9 cellular contexts compared by ENCODE assay signal in genomic region chr2:200373973-200374416, GRCh38.
DNase-seq lines count a peak whose midpoint lies in the region; ATAC-seq and TF ChIP-seq lines count a peak whose summit lies in the region.
"Had no signal": no experiment of that assay in that cellular context is flagged by ENCODE, and none has a peak within 500 bp of the region (broad histone marks: within the 10 kb centered on the region; RNA-seq: fewer than 3 reads in every experiment).

No MANE protein-coding gene starts in this region.

- H2BK120ac ChIP-seq in IMR-90 (ENCODE audit: low read depth, low read length), result no peak overlapping the region

- H3K27me3 Mint-ChIP-seq in chondrocyte (ENCODE audit: low read depth), result no peaks in the 10 kb centered on the region

- H3K9me1 ChIP-seq in IMR-90 (ENCODE audit: insufficient read depth, low read length), result peaks cover 25% of the 10 kb centered on the region

- H3K56ac ChIP-seq in IMR-90 (ENCODE audit: extremely low read depth, insufficient read depth, low read length), result no peak overlapping the region

- no peak for TF ChIP-seq POLR2A in IMR-90 (IDR thresholded peaks at IDR 0.05; ENCODE audit: low read depth, low read length)

- H2AK9ac ChIP-seq in IMR-90 (replicated peaks; ENCODE audit: low read depth, low read length, poor library complexity), result no peak overlapping the region

- H3K9me3 Mint-ChIP-seq in chondrocyte (ENCODE audit: low read depth), result no peaks in the 10 kb centered on the region
- H3K9me3 Mint-ChIP-seq in stimulated activated effector memory CD8-positive, alpha-beta T cell treated with anti-CD3 and anti-CD28 coated beads, Interleukin-12 subunit alpha, Interleukin-12 subunit beta, amount 100 ng/mL, for 72 hours, result no peaks in the 10 kb centered on the region

- no peak for TF ChIP-seq CTCF in GM13977 (IDR thresholded peaks at IDR 0.05; ENCODE audit: extremely low read depth, insufficient read depth, missing control alignments)
- TF ChIP-seq CTCF in IMR-90 (conservative IDR thresholded peaks at IDR 0.05; ENCODE audit: low read depth, low read length), result no peak
- TF ChIP-seq CTCF in chondrocyte (IDR thresholded peaks at IDR 0.05), result no peak

- intact Hi-C loops in IMR-90 (cut with micrococcal nuclease), result no loop called here
- intact Hi-C loops in posterior vena cava (cut with DNase I), result no loop called here

- no peak overlapping the region for H3K4me2 ChIP-seq in IMR-90 (ENCODE audit: low read depth, low read length)

- peak; percentile 87 for ATAC-seq in GM21528 (IDR thresholded peaks at IDR 0.05; ENCODE audit: low FRiP score, unreplicated experiment)
- ATAC-seq in IMR-90 (ENCODE audit: low read depth), result no peak
- ATAC-seq in stimulated activated effector memory CD8-positive, alpha-beta T cell treated with anti-CD3 and anti-CD28 coated beads, Interleukin-12 subunit alpha, Interleukin-12 subunit beta, amount 100 ng/mL, for 72 hours, result peak; percentile 95

- no peak overlapping the region for H3K9ac ChIP-seq in IMR-90 (ENCODE audit: low read depth, low read length)

- no peak overlapping the region for H3K4ac ChIP-seq in IMR-90 (ENCODE audit: low read depth, low read length)

- peaks cover 7% of the 10 kb centered on the region; the same call in 1 of the 2 replicates for H4K20me1 ChIP-seq in IMR-90 (ENCODE audit: insufficient read depth, low read length)

- peaks cover 69% of the 10 kb centered on the region for H3K4me1 Mint-ChIP-seq in chondrocyte (ENCODE audit: low read depth)
- peaks cover 30% of the 10 kb centered on the region for H3K4me1 Mint-ChIP-seq in stimulated activated effector memory CD8-positive, alpha-beta T cell treated with anti-CD3 and anti-CD28 coated beads, Interleukin-12 subunit alpha, Interleukin-12 subunit beta, amount 100 ng/mL, for 72 hours

- CTCF ChIA-PET in IMR-90 (lab: Yijun Ruan, JAX), result no interaction called here

- no peak overlapping the region for H3K27ac ChIP-seq in IMR-90 (ENCODE audit: insufficient read depth, low read length)
- H3K27ac ChIP-seq: thoracic aorta had no signal

- dilution Hi-C loops in IMR-90 (cut with HindIII; ENCODE audit: low sequenced_read_pairs, unreplicated experiment), result no loop called here

- peak overlapping the region; percentile 64 for H3K27ac Mint-ChIP-seq in chondrocyte (ENCODE audit: unreplicated experiment)
- peak overlapping the region; percentile 1 for H3K27ac Mint-ChIP-seq in stimulated activated effector memory CD8-positive, alpha-beta T cell treated with anti-CD3 and anti-CD28 coated beads, Interleukin-12 subunit alpha, Interleukin-12 subunit beta, amount 100 ng/mL, for 72 hours

- H3K9me3 ChIP-seq in IMR-90 (ENCODE audit: control insufficient read depth, insufficient read depth, low read length), result no peaks in the 10 kb centered on the region
- H3K9me3 ChIP-seq: thoracic aorta had no signal

- no CpG with 5 or more reads among the region's 5 CpGs for WGBS in IMR-90 (ENCODE audit: extremely low coverage in 2 of 2, insufficient read length in 1 of 2), 2 experiments

- H2BK15ac ChIP-seq in IMR-90 (ENCODE audit: low read depth, low read length), result no peak overlapping the region

- no peak overlapping the region for H3K4me3 ChIP-seq in IMR-90 (ENCODE audit: insufficient read depth, low read depth, low read length)
- H3K4me3 ChIP-seq: thoracic aorta had no signal

- no peak overlapping the region for H2BK5ac ChIP-seq in IMR-90 (ENCODE audit: low read depth, low read length, poor library complexity, severe bottlenecking)

- no peak overlapping the region for H2AFZ ChIP-seq in IMR-90 (replicated peaks; ENCODE audit: low read length, poor library complexity)

- H4K8ac ChIP-seq in IMR-90 (ENCODE audit: low read depth in 2 of 2, low read length in 2 of 2), result no peak overlapping the region

- H3K36me3 ChIP-seq in IMR-90 (ENCODE audit: control insufficient read depth, insufficient read depth, low read length), result peaks cover 8% of the 10 kb centered on the region
- H3K36me3 ChIP-seq: thoracic aorta had no signal

- H3K27me3 ChIP-seq in IMR-90 (ENCODE audit: control insufficient read depth, insufficient read depth, low read length), result no peaks in the 10 kb centered on the region

- H3K36me3 Mint-ChIP-seq in chondrocyte (ENCODE audit: low read depth), result peaks cover 3% of the 10 kb centered on the region
- no peaks in the 10 kb centered on the region for H3K36me3 Mint-ChIP-seq in stimulated activated effector memory CD8-positive, alpha-beta T cell treated with anti-CD3 and anti-CD28 coated beads, Interleukin-12 subunit alpha, Interleukin-12 subunit beta, amount 100 ng/mL, for 72 hours

- H3K4me1 ChIP-seq in IMR-90 (ENCODE audit: control insufficient read depth, insufficient read depth, low read length), result peaks cover 21% of the 10 kb centered on the region

- no peak overlapping the region for H3K14ac ChIP-seq in IMR-90 (replicated peaks; ENCODE audit: low read depth, low read length)

- H3K4me3 Mint-ChIP-seq in chondrocyte (ENCODE audit: unreplicated experiment), result no peak overlapping the region
- H3K4me3 Mint-ChIP-seq in stimulated activated effector memory CD8-positive, alpha-beta T cell treated with anti-CD3 and anti-CD28 coated beads, Interleukin-12 subunit alpha, Interleukin-12 subunit beta, amount 100 ng/mL, for 72 hours, result peak overlapping the region; percentile 51

- no peak overlapping the region for H4K5ac ChIP-seq in IMR-90 (ENCODE audit: low read depth, low read length)

- 0 out of 2 replicates have a peak overlapping the region, but pooled peaks have one; percentile 3 for H3K23ac ChIP-seq in IMR-90 (ENCODE audit: low read depth, low read length)

- DNase-seq in GM13977 (ENCODE audit: low spot score) (peak; percentile 45), IMR-90 (no peak), chondrocyte (ENCODE audit: low spot score) (no peak), Kasumi-1 (lab: John Stamatoyannopoulos, UW) (no peak), posterior vena cava (ENCODE audit: low spot score) (no peak), DMS 273 treated with DMSO at 0.1 percent for 48 hours (lab: John Stamatoyannopoulos, UW) (no peak)
- peak; percentile 10 to 55 for DNase-seq in stimulated activated effector memory CD8-positive, alpha-beta T cell treated with anti-CD3 and anti-CD28 coated beads, Interleukin-12 subunit alpha, Interleukin-12 subunit beta, amount 100 ng/mL, for 72 hours (ENCODE audit: low spot score in 2 of 2)

- no peak overlapping the region for H3K18ac ChIP-seq in IMR-90 (ENCODE audit: low read depth, low read length)

- no peak overlapping the region for H4K91ac ChIP-seq in IMR-90 (ENCODE audit: insufficient read depth, low read depth, low read length)

- no peak overlapping the region for H2BK20ac ChIP-seq in IMR-90 (ENCODE audit: low read depth, low read length)

- no TSS peak for BruUV-seq in IMR-90 (replicated peaks; lab: Mats Ljungman, UMichigan)

- H2AK5ac ChIP-seq in IMR-90 (ENCODE audit: low read depth, low read length), result no peak overlapping the region

- TF ChIP-seq RAD21 in IMR-90 (IDR thresholded peaks at IDR 0.05; ENCODE audit: low read length), result no peak

- peaks cover 56 to 78% of the 10 kb centered on the region in 2 experiments for H3K79me1 ChIP-seq in IMR-90 (ENCODE audit: low read depth in 1 of 2, low read length in 2 of 2)

- POLR2A ChIA-PET in IMR-90 (lab: Charles Lee; ENCODE audit: unreplicated experiment), result no interaction called here

- in situ Hi-C loops in GM13977 (cut with MboI; ENCODE audit: low pct_unique_long_range_greater_than_20kb, low sequenced_read_pairs, unreplicated experiment), result no loop called here
- in situ Hi-C loops in IMR-90 (cut with MboI; ENCODE audit: low sequenced_read_pairs), result no loop called here

TF ChIP-seq in IMR-90, 13 proteins besides CTCF, POLR2A, EP300 and RAD21:
- TF ChIP-seq MXI1 (IDR thresholded peaks at IDR 0.05; ENCODE audit: borderline replicate concordance, low read depth, low read length), result no peak
- TF ChIP-seq CEBPB (IDR thresholded peaks at IDR 0.05; ENCODE audit: low read depth, low read length), result no peak
- TF ChIP-seq USF2 (IDR thresholded peaks at IDR 0.05; ENCODE audit: low read depth, low read length), result no peak
- no peak for TF ChIP-seq ELK1 (IDR thresholded peaks at IDR 0.05; ENCODE audit: borderline replicate concordance, low read depth, low read length)
- TF ChIP-seq FOS (IDR thresholded peaks at IDR 0.05; ENCODE audit: low read depth, low read length), result no peak
- TF ChIP-seq CHD1 (IDR thresholded peaks at IDR 0.05; ENCODE audit: low read depth, low read length), result no peak
- TF ChIP-seq NFE2L2 (IDR thresholded peaks at IDR 0.05; ENCODE audit: low read depth, low read length), result no peak
- TF ChIP-seq MAFK (IDR thresholded peaks at IDR 0.05; ENCODE audit: low read depth, low read length), result no peak

Comparison
In these comparisons a context has a peak if more than half of its experiments do, and no peak if none do; other contexts are left out.
1. DNase-seq: peak in GM13977 (single experiment) and stimulated activated effector memory CD8-positive, alpha-beta T cell treated with anti-CD3 and anti-CD28 coated beads, Interleukin-12 subunit alpha, Interleukin-12 subunit beta, amount 100 ng/mL, for 72 hours (2 of 2); none in IMR-90 (single experiment), chondrocyte (single experiment), Kasumi-1 (0 of 2), posterior vena cava (single experiment) and DMS 273 treated with DMSO at 0.1 percent for 48 hours (single experiment).